24 cellular contexts compared by ENCODE assay signal in the genomic region with DNA sequence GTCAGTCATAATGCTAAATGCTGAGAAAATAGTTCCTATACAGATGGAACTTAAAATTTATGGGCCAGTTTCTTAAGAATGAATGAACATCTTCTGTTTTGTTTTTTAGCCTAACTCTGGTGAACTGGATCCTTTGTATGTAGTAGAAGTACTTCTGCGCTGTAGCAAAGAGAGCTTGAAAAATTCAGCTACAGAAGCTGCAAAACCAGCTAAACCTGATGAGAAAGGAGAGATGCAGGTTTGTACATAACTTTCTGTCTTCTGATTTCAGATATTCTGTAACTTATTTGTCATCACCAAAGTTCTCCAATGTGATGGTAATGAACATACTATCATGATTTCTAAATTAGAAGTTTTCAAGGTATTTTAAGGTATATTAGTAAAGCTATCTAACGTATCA.
"Had no signal": no experiment of that assay in that cellular context is flagged by ENCODE, and none has a peak within 500 bp of the region (broad histone marks: within the 10 kb centered on the region; RNA-seq: fewer than 3 reads in every experiment).

No MANE protein-coding gene starts in this region.

- H3K4me3 Mint-ChIP-seq: naive B cell; nephron; stimulated activated naive B cell treated with anti-CD40 and anti-IgM and Interleukin-4, amounts not matched to agents 10 μg/mL and 1 μg/mL and 100 μg/mL, for 72 hours; stimulated activated naive CD8-positive, alpha-beta T cell treated with anti-CD3 and anti-CD28 coated beads, Interleukin-15, amount 100 ng/mL, for 72 hours had no signal

- H3K4me3 ChIP-seq: colonic mucosa, esophagus muscularis mucosa, gastroesophageal sphincter, left ventricle myocardium inferior, lower lobe of right lung, psoas muscle, right lobe of liver, spleen, testis, tibial nerve had no signal

- H3K9me3 ChIP-seq: colonic mucosa, right lobe of liver, testis had no signal

- H3K4me1 Mint-ChIP-seq: naive B cell, nephron had no signal

- DNase-seq: colonic mucosa; dermis blood vessel endothelial cell; effector CD4-positive, alpha-beta T cell; glutamatergic neuron; left cardiac atrium; left ventricle myocardium inferior; lower lobe of right lung; mesenchymal stem cell; naive B cell; occipital lobe; psoas muscle; retina; right lobe of liver; spleen; stimulated activated CD4-positive, alpha-beta T cell treated with anti-CD3 and anti-CD28 coated beads, Interleukin-15, amount 100 ng/mL, for 24 hours; stimulated activated CD4-positive, alpha-beta T cell treated with anti-CD3 and anti-CD28 coated beads, Interleukin-1b, Interleukin-23, amount 100 ng/mL, for 48 hours; stimulated activated CD4-positive, alpha-beta T cell treated with anti-CD3 and anti-CD28 coated beads, Interleukin-4, amount 100 ng/mL, for 4 hours; stimulated activated naive B cell treated with anti-CD40 and anti-IgM and Interleukin-4, amounts not matched to agents 10 μg/mL and 1 μg/mL and 100 μg/mL, for 72 hours; stimulated activated naive CD8-positive, alpha-beta T cell treated with anti-CD3 and anti-CD28 coated beads, Interleukin-15, amount 100 ng/mL, for 72 hours; testis had no signal

- H3K36me3 ChIP-seq: colonic mucosa, right lobe of liver had no signal

- H3K27me3 Mint-ChIP-seq: naive B cell; stimulated activated naive B cell treated with anti-CD40 and anti-IgM and Interleukin-4, amounts not matched to agents 10 μg/mL and 1 μg/mL and 100 μg/mL, for 72 hours; stimulated activated naive CD8-positive, alpha-beta T cell treated with anti-CD3 and anti-CD28 coated beads, Interleukin-15, amount 100 ng/mL, for 72 hours had no signal

- H3K27me3 ChIP-seq: colonic mucosa, esophagus muscularis mucosa, gastroesophageal sphincter, right lobe of liver, spleen, testis, tibial nerve had no signal

- H3K27ac Mint-ChIP-seq: naive B cell; nephron; stimulated activated naive B cell treated with anti-CD40 and anti-IgM and Interleukin-4, amounts not matched to agents 10 μg/mL and 1 μg/mL and 100 μg/mL, for 72 hours; stimulated activated naive CD8-positive, alpha-beta T cell treated with anti-CD3 and anti-CD28 coated beads, Interleukin-15, amount 100 ng/mL, for 72 hours had no signal
